Comparison of ENCODE assay signal across 9 cellular contexts in genomic region chr3:148962513-148962912, GRCh38. TPM values are rescaled to one million over a fixed set of nuclear protein-coding genes. Genes with fewer than 3 reads are reported as not detected.
DNase-seq lines count a peak whose midpoint lies in the region; ATAC-seq and TF ChIP-seq lines count a peak whose summit lies in the region.
"Had no signal": no experiment of that assay in that cellular context is flagged by ENCODE, and none has a peak within 500 bp of the region (broad histone marks: within the 10 kb centered on the region; RNA-seq: fewer than 3 reads in every experiment).

No MANE protein-coding gene starts in this region.

- no peak overlapping the region for H2AFZ ChIP-seq in mammary epithelial cell (ENCODE audit: low read depth, low read length)

- in situ Hi-C loops in mammary epithelial cell (cut with MboI; ENCODE audit: low sequenced_read_pairs in 2 of 2): loop anchor here (25.0 kb wide), 1 partner anchor 525 kb away; no protein-coding TSS in a partner anchor

- CTCF ChIA-PET in mammary epithelial cell (lab: Charles Lee; ENCODE audit: low non-redundant PET): no interaction called here

- no peak overlapping the region for H3K9ac ChIP-seq in mammary epithelial cell (ENCODE audit: insufficient read depth, low read length)

- H3K9me3 ChIP-seq in mammary epithelial cell (replicated peaks; ENCODE audit: insufficient read depth, low read length): no peaks in the 10 kb centered on the region
- no peaks in the 10 kb centered on the region for H3K9me3 ChIP-seq in tibial nerve
- H3K9me3 ChIP-seq: tibial artery had no signal

- TF ChIP-seq CTCF in mammary epithelial cell (conservative IDR thresholded peaks at IDR 0.05 in 1 of 2, IDR thresholded peaks at IDR 0.05 in 1 of 2; ENCODE audit: extremely low read depth in 1 of 2, insufficient read depth in 1 of 2, low read depth in 1 of 2, low read length in 2 of 2) (peak; percentile 12 to 29), tibial nerve (IDR thresholded peaks at IDR 0.05) (no peak)

- no peak for TF ChIP-seq EP300 in tibial nerve (IDR thresholded peaks at IDR 0.05)

- intact Hi-C loops in mammary epithelial cell (cut with micrococcal nuclease): no loop called here

- H3K36me3 ChIP-seq in mammary epithelial cell (ENCODE audit: insufficient read depth, low read length) (no peaks in the 10 kb centered on the region), tibial nerve (no peaks in the 10 kb centered on the region)
- H3K36me3 ChIP-seq: tibial artery had no signal

- no peak overlapping the region for H3K27ac ChIP-seq in mammary epithelial cell (ENCODE audit: insufficient read depth, low read depth, low read length)
- no peak overlapping the region for H3K27ac ChIP-seq in tibial nerve
- H3K27ac ChIP-seq: tibial artery had no signal

- no TSS peak for BruUV-seq in mammary epithelial cell (replicated peaks; lab: Mats Ljungman, UMichigan)

- no peaks in the 10 kb centered on the region for H3K27me3 ChIP-seq in mammary epithelial cell (ENCODE audit: insufficient read depth, low read length)
- H3K27me3 ChIP-seq in tibial nerve: no peaks in the 10 kb centered on the region
- H3K27me3 ChIP-seq: tibial artery had no signal

- H3K4me3 ChIP-seq in mammary epithelial cell (replicated peaks in 1 of 3; ENCODE audit: insufficient read depth in 1 of 3, low read depth in 2 of 3, low read length in 3 of 3) (no peak overlapping the region), tibial nerve (no peak overlapping the region)
- H3K4me3 ChIP-seq: tibial artery had no signal

- no peaks in the 10 kb centered on the region for H4K20me1 ChIP-seq in mammary epithelial cell (ENCODE audit: insufficient read depth, low read length)

- H3K4me2 ChIP-seq in mammary epithelial cell (ENCODE audit: insufficient read depth, low read depth, low read length): no peak overlapping the region

- TF ChIP-seq POLR2A in tibial nerve (IDR thresholded peaks at IDR 0.05): no peak

- dilution Hi-C loops in mammary epithelial cell (cut with HindIII; ENCODE audit: low sequenced_read_pairs): loop anchor here (5.0 kb wide), 1 partner anchor 320 kb away; no protein-coding TSS in a partner anchor

- ATAC-seq in GM21529 (IDR thresholded peaks at IDR 0.05; ENCODE audit: unreplicated experiment) (no peak), HG02884 (IDR thresholded peaks at IDR 0.05; ENCODE audit: unreplicated experiment) (no peak)

- WGBS in mammary epithelial cell (ENCODE audit: low coverage, missing lambda C conversion rate): 100% methylated on average over 1 of the region's 1 CpG
- 69 to 70% methylated on average over 1 of the region's 1 CpG for WGBS in tibial nerve, 2 donors

- peak; percentile 45 for DNase-seq in GM04504 (ENCODE audit: low read depth)
- peak; percentile 76 for DNase-seq in MV-4-11 (lab: John Stamatoyannopoulos, UW)
- peak; percentile 46 for DNase-seq in mammary epithelial cell
- DNase-seq in myocyte (ENCODE audit: low read depth): peak; percentile 69
- no peak for DNase-seq in NCI-H1930 (lab: John Stamatoyannopoulos, UW)
- no peak for DNase-seq in tibial nerve (ENCODE audit: low spot score in 2 of 2)

- H3K79me2 ChIP-seq in mammary epithelial cell (ENCODE audit: insufficient read depth, low read length): no peaks in the 10 kb centered on the region

- H3K4me1 ChIP-seq in mammary epithelial cell (ENCODE audit: insufficient read depth, low read length) (no peaks in the 10 kb centered on the region), tibial nerve (no peaks in the 10 kb centered on the region)
- H3K4me1 ChIP-seq: tibial artery had no signal

RNA-seq across cellular contexts. Expression of gene GYG1, which starts 28.8 kb away (rescaled TPM):
- total RNA-seq in mammary epithelial cell (10 to 100 TPM; 23.5 to 30.5 TPM), myocyte (41.0 and 76.3 TPM in 2 replicates), tibial nerve (10 to 100 TPM; 19.5 to 67.5 (median 26.0) TPM)
- 27.8 TPM for polyA plus RNA-seq in mammary epithelial cell
- polyA minus RNA-seq in mammary epithelial cell: 26.2 TPM
- 58.6 TPM for polyA plus RNA-seq in myocyte (2012)

Comparison
In these comparisons a context has a peak if more than half of its experiments do, and no peak if none do; other contexts are left out.
1. DNase-seq: peak in GM04504 (single experiment), MV-4-11 (single experiment), mammary epithelial cell (single experiment) and myocyte (single experiment); none in NCI-H1930 (0 of 2) and tibial nerve (0 of 2).
2. CTCF ChIP-seq: peak in mammary epithelial cell (2 of 2); none in tibial nerve (0 of 5).